In the genomic region with DNA sequence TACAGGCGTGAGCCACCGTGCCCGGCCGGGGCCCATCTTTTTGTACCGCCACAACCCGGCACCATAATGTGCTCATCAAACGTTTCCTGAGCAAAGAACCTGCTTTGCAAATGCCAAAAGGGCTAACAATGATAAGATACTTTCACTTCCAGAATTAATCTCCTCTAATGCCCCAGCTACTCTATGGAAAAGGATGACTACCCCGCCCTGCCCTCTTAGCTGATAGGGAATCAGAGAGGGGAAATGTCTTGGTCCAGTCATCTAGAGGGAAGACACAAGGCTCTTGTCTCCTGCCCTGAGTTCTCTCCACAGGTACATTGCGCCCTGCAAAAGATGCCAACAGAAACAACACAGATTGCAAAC, we compare ENCODE assay signal across 8 cellular contexts. TPM values are rescaled to one million over a fixed set of nuclear protein-coding genes. Genes with fewer than 3 reads are reported as not detected.
DNase-seq lines count a peak whose midpoint lies in the region; ATAC-seq and TF ChIP-seq lines count a peak whose summit lies in the region.

No MANE protein-coding gene starts in this region.

- H3K27ac Mint-ChIP-seq in activated naive CD8-positive, alpha-beta T cell treated with anti-CD3 and anti-CD28 coated beads, Interleukin-2, amount 50 U/mL, for 24 hours = peak overlapping the region; percentile 91

- H3K27ac ChIP-seq in left ventricle myocardium inferior (replicated peaks) = peak overlapping the region; percentile 82
- no peak overlapping the region for H3K27ac ChIP-seq in uterus

- no peak for DNase-seq in left ventricle myocardium inferior
- DNase-seq in Right ventricle myocardium superior = no peak
- no peak for DNase-seq in activated naive CD8-positive, alpha-beta T cell treated with anti-CD3 and anti-CD28 coated beads, Interleukin-2, amount 50 U/mL, for 24 hours
- DNase-seq in medulla oblongata (ENCODE audit: extremely low spot score) = peak; percentile 12
- no peak for DNase-seq in uterus
- no peak for DNase-seq in HK-2 (ENCODE audit: unreplicated experiment)
- DNase-seq in middle frontal gyrus (ENCODE audit: extremely low spot score, low spot score) = no peak
- no peak for DNase-seq in HuH-7 (ENCODE audit: low spot score)

- peaks cover 28% of the 10 kb centered on the region for H3K4me1 Mint-ChIP-seq in activated naive CD8-positive, alpha-beta T cell treated with anti-CD3 and anti-CD28 coated beads, Interleukin-2, amount 50 U/mL, for 24 hours

- no peak for ATAC-seq in Right ventricle myocardium superior (ENCODE audit: poor library complexity)
- no peak for ATAC-seq in activated naive CD8-positive, alpha-beta T cell treated with anti-CD3 and anti-CD28 coated beads, Interleukin-2, amount 50 U/mL, for 24 hours

- no peaks in the 10 kb centered on the region for H3K36me3 Mint-ChIP-seq in activated naive CD8-positive, alpha-beta T cell treated with anti-CD3 and anti-CD28 coated beads, Interleukin-2, amount 50 U/mL, for 24 hours (ENCODE audit: low read depth)

- peak overlapping the region; percentile 91 for H3K4me3 Mint-ChIP-seq in activated naive CD8-positive, alpha-beta T cell treated with anti-CD3 and anti-CD28 coated beads, Interleukin-2, amount 50 U/mL, for 24 hours

- H3K4me3 ChIP-seq in left ventricle myocardium inferior = peak overlapping the region; percentile 76
- peak overlapping the region; percentile 52 to 80 for H3K4me3 ChIP-seq in uterus

- H3K9me3 ChIP-seq in left ventricle myocardium inferior (replicated peaks) (no peaks in the 10 kb centered on the region), uterus (no peaks in the 10 kb centered on the region)

- no peaks in the 10 kb centered on the region for H3K36me3 ChIP-seq in left ventricle myocardium inferior
- no peaks in the 10 kb centered on the region for H3K36me3 ChIP-seq in uterus

- H3K27me3 ChIP-seq in left ventricle myocardium inferior (ENCODE audit: low read depth) (no peaks in the 10 kb centered on the region), uterus (no peaks in the 10 kb centered on the region)

- no peak for TF ChIP-seq POLR2A in uterus (IDR thresholded peaks at IDR 0.05)

- TF ChIP-seq CTCF in left ventricle myocardium inferior (IDR thresholded peaks at IDR 0.05; ENCODE audit: borderline replicate concordance) = no peak
- TF ChIP-seq CTCF in uterus (IDR thresholded peaks at IDR 0.05) = no peak

- H3K27me3 Mint-ChIP-seq in activated naive CD8-positive, alpha-beta T cell treated with anti-CD3 and anti-CD28 coated beads, Interleukin-2, amount 50 U/mL, for 24 hours = no peaks in the 10 kb centered on the region

- no peaks in the 10 kb centered on the region for H3K9me3 Mint-ChIP-seq in activated naive CD8-positive, alpha-beta T cell treated with anti-CD3 and anti-CD28 coated beads, Interleukin-2, amount 50 U/mL, for 24 hours

- H3K4me1 ChIP-seq in left ventricle myocardium inferior (peaks cover 36% of the 10 kb centered on the region), uterus (peaks cover 0 to 4% of the 10 kb centered on the region in 2 donors)

- intact Hi-C loops in left ventricle myocardium inferior (cut with micrococcal nuclease) (no loop called here), Right ventricle myocardium superior (cut with DNase I) (no loop called here), uterus (cut with DNase I; ENCODE audit: low total_unique reads) (no loop called here)

RNA-seq across cellular contexts. Expression of gene TTLL1, which starts 0.6 kb away (rescaled TPM):
- total RNA-seq in left ventricle myocardium inferior (8.5 TPM), Right ventricle myocardium superior (7.8 TPM), uterus (10 to 100 TPM in 1 of 4 donors, 1 to 10 TPM in 3; 3.6 to 12.5 (median 5.3) TPM)

RNA-seq across cellular contexts. Expression of gene BIK, which starts 22.0 kb away (rescaled TPM):
- total RNA-seq in left ventricle myocardium inferior = 0.41 TPM
- not detected for total RNA-seq in Right ventricle myocardium superior
- total RNA-seq in uterus = under 1 TPM in 3 of 4 donors, not detected in 1; 0.49 to 0.77 (median 0.76) TPM

RNA-seq across cellular contexts. Expression of gene MCAT, which starts 54.6 kb away (rescaled TPM):
- 16.4 TPM for total RNA-seq in left ventricle myocardium inferior
- total RNA-seq in Right ventricle myocardium superior = 16.9 TPM
- total RNA-seq in uterus = 100 to 1,000 TPM in 1 of 4 donors, 10 to 100 TPM in 2, 1 to 10 TPM in 1; 7.6 to 102 (median 17.6) TPM
